Comparison of ENCODE assay signal across 8 cellular contexts in genomic region chr12:53352331-53353258, GRCh38. TPM values are rescaled to one million over a fixed set of nuclear protein-coding genes. Genes with fewer than 3 reads are reported as not detected.
DNase-seq lines count a peak whose midpoint lies in the region; ATAC-seq, FAIRE-seq and TF ChIP-seq lines count a peak whose summit lies in the region.

No MANE protein-coding gene starts in this region.

- intact Hi-C loops in Calu3 (cut with micrococcal nuclease; ENCODE audit: unreplicated experiment) (loop anchor here (1.0 to 2.0 kb wide), 2 partner anchors 28 to 69 kb away; partner anchors contain the start of gene SP1), pancreas (cut with DNase I) (loop anchor here in 2 of 3 donors (5.0 kb wide), 1 partner anchor 70 kb away; the partner anchor contains the start of gene AMHR2 (in 2 of the 2))

- BruUV-seq in Calu3 (replicated peaks; lab: Mats Ljungman, UMichigan), result no TSS peak

- no peaks in the 10 kb centered on the region for H3K9me3 ChIP-seq in pancreas

- H3K4me1 Mint-ChIP-seq in Calu3 (ENCODE audit: low read depth, unreplicated experiment), result peaks cover 9% of the 10 kb centered on the region
- H3K4me1 Mint-ChIP-seq in type B pancreatic cell (ENCODE audit: unreplicated experiment), result peaks cover 12% of the 10 kb centered on the region

- TF ChIP-seq CTCF in Calu3 (IDR thresholded peaks at IDR 0.05; ENCODE audit: unreplicated experiment), result peak; percentile 49
- peak; percentile 69 to 82 (median 77) for TF ChIP-seq CTCF in pancreas (IDR thresholded peaks at IDR 0.05)
- peak; percentile 96 for TF ChIP-seq CTCF in type B pancreatic cell (conservative IDR thresholded peaks at IDR 0.05)

- WGBS in pancreas, 2 donors, result 42 to 53% methylated on average over 22 of the region's 22 CpGs

- DNase-seq in Calu3, result peak; percentile 76
- peak; percentile 62 for DNase-seq in NCI-H1092 (lab: John Stamatoyannopoulos, UW)
- DNase-seq in SK-N-DZ (ENCODE audit: low spot score), result peak; percentile 89
- DNase-seq in activated naive CD4-positive, alpha-beta T cell (lab: John Stamatoyannopoulos, UW), result peak; percentile 30 to 68 (median 57)
- peak; percentile 86 for DNase-seq in globus pallidus (ENCODE audit: low spot score)
- peak; percentile 72 to 87 (median 73) for DNase-seq in pancreas
- peak; percentile 79 for DNase-seq in type B pancreatic cell (ENCODE audit: extremely low spot score, unreplicated experiment)

- no peak overlapping the region for H3K27ac Mint-ChIP-seq in Calu3 (ENCODE audit: unreplicated experiment)
- H3K27ac Mint-ChIP-seq in type B pancreatic cell, result peak overlapping the region; percentile 35

- no peaks in the 10 kb centered on the region for H3K27me3 ChIP-seq in pancreas

- no peak for FAIRE-seq in pancreas (lab: Jason Lieb, UNC)

- H3K27ac ChIP-seq in pancreas, result no peak overlapping the region

- CTCF ChIA-PET in Calu3 (lab: Charles Lee), result interaction anchor here (0.5 to 3.1 kb wide), 13 partner anchors 16 to 156 kb away, joined by 3 to 46 read pairs (median 5); partner anchors contain the start of genes AAAS, AMHR2 and SP1

- no peaks in the 10 kb centered on the region for H3K36me3 Mint-ChIP-seq in Calu3 (ENCODE audit: insufficient read depth, unreplicated experiment)
- H3K36me3 Mint-ChIP-seq in type B pancreatic cell, result no peaks in the 10 kb centered on the region

- H3K4me3 Mint-ChIP-seq in Calu3 (ENCODE audit: low read depth, unreplicated experiment) (no peak overlapping the region), type B pancreatic cell (no peak overlapping the region)

- ATAC-seq in GM21737 (IDR thresholded peaks at IDR 0.05; ENCODE audit: unreplicated experiment) (peak; percentile 77), pancreas (peak; percentile 98 to 100 (median 99))

- H3K4me3 ChIP-seq in pancreas, result no peak overlapping the region

- no peaks in the 10 kb centered on the region for H3K4me1 ChIP-seq in pancreas

- H3K36me3 ChIP-seq in pancreas, result no peaks in the 10 kb centered on the region

- H3K9me3 Mint-ChIP-seq in Calu3 (ENCODE audit: low read depth, unreplicated experiment), result no peaks in the 10 kb centered on the region
- no peaks in the 10 kb centered on the region for H3K9me3 Mint-ChIP-seq in type B pancreatic cell

- no peaks in the 10 kb centered on the region for H3K27me3 Mint-ChIP-seq in Calu3 (ENCODE audit: unreplicated experiment)
- no peaks in the 10 kb centered on the region for H3K27me3 Mint-ChIP-seq in type B pancreatic cell

RNA-seq across cellular contexts. Expression of gene SP7, which starts 16.4 kb away (rescaled TPM):
- total RNA-seq in Calu3 (2022) (not detected in 2 replicates), pancreas (not detected), type B pancreatic cell (ENCODE audit: low replicate concordance) (0.22 TPM in 1 of 2 replicates, not detected in the other)
- polyA plus RNA-seq in SK-N-DZ (2014; cell fraction: cytosol; rRNA removed), result 0.35 and 1.1 TPM in 2 replicates
- 0.11 and 0.94 TPM in 2 replicates for polyA plus RNA-seq in SK-N-DZ (2014; cell fraction: nucleus; rRNA removed)
- not detected for polyA plus RNA-seq in pancreas

RNA-seq across cellular contexts. Expression of gene SP1, which starts 27.4 kb away (rescaled TPM):
- 52.5 and 58.0 TPM in 2 replicates for total RNA-seq in Calu3 (2022)
- polyA plus RNA-seq in SK-N-DZ (2014; cell fraction: cytosol; rRNA removed), result 28.3 and 37.7 TPM in 2 replicates
- 20.2 and 29.3 TPM in 2 replicates for polyA plus RNA-seq in SK-N-DZ (2014; cell fraction: nucleus; rRNA removed)
- total RNA-seq in pancreas, result 10 to 100 TPM; 25.1 to 48.4 (median 32.5) TPM
- 10 to 100 TPM in 1 of 2 donors, 1 to 10 TPM in 1; 8.4 to 10.8 TPM for polyA plus RNA-seq in pancreas
- total RNA-seq in type B pancreatic cell (ENCODE audit: low replicate concordance), result 82.9 and 99.5 TPM in 2 replicates

RNA-seq across cellular contexts. Expression of gene AAAS, which starts 31.2 kb away (rescaled TPM):
- total RNA-seq in Calu3 (2022) (31.0 and 33.6 TPM in 2 replicates), pancreas (10 to 100 TPM; 18.6 to 37.0 (median 22.6) TPM), type B pancreatic cell (ENCODE audit: low replicate concordance) (54.7 and 75.4 TPM in 2 replicates)
- 147 and 171 TPM in 2 replicates for polyA plus RNA-seq in SK-N-DZ (2014; cell fraction: cytosol; rRNA removed)
- 254 and 291 TPM in 2 replicates for polyA plus RNA-seq in SK-N-DZ (2014; cell fraction: nucleus; rRNA removed)
- polyA plus RNA-seq in pancreas, result 10 to 100 TPM; 51.7 to 61.1 TPM

RNA-seq across cellular contexts. Expression of gene MYG1, which starts 53.1 kb away (rescaled TPM):
- 29.7 and 32.4 TPM in 2 replicates for total RNA-seq in Calu3 (2022)
- 99.9 and 106 TPM in 2 replicates for polyA plus RNA-seq in SK-N-DZ (2014; cell fraction: cytosol; rRNA removed)
- 62.8 and 70.8 TPM in 2 replicates for polyA plus RNA-seq in SK-N-DZ (2014; cell fraction: nucleus; rRNA removed)
- total RNA-seq in pancreas, result 10 to 100 TPM; 25.4 to 34.1 (median 30.6) TPM
- 10 to 100 TPM; 58.1 to 76.9 TPM for polyA plus RNA-seq in pancreas
- total RNA-seq in type B pancreatic cell (ENCODE audit: low replicate concordance), result 44.3 and 58.6 TPM in 2 replicates

RNA-seq across cellular contexts. Expression of gene PFDN5, which starts 57.3 kb away (rescaled TPM):
- 178 and 185 TPM in 2 replicates for total RNA-seq in Calu3 (2022)
- 675 and 816 TPM in 2 replicates for polyA plus RNA-seq in SK-N-DZ (2014; cell fraction: cytosol; rRNA removed)
- 822 and 978 TPM in 2 replicates for polyA plus RNA-seq in SK-N-DZ (2014; cell fraction: nucleus; rRNA removed)
- total RNA-seq in pancreas, result 100 to 1,000 TPM; 203 to 247 (median 231) TPM
- 100 to 1,000 TPM; 874 to 875 TPM for polyA plus RNA-seq in pancreas
- total RNA-seq in type B pancreatic cell (ENCODE audit: low replicate concordance), result 316 and 336 TPM in 2 replicates
